ENCODE assay signal across 8 cellular contexts in genomic region chr3:122577409-122578028, GRCh38. TPM values are rescaled to one million over a fixed set of nuclear protein-coding genes. Genes with fewer than 3 reads are reported as not detected.
A peak's percentile ranks its signal among the peaks of the same experiment; 100 is the strongest.
DNase-seq lines count a peak whose midpoint lies in the region; FAIRE-seq and TF ChIP-seq lines count a peak whose summit lies in the region.

Gene PARP15, plus strand, starts transcription at chr3:122577650. Its CDS starts 18 bp downstream, at chr3:122577668.

- no peak within 1 kb of the TSS for H3K27ac ChIP-seq in neural progenitor cell

- H3K36me3 ChIP-seq in endocrine pancreas (ENCODE audit: control insufficient read depth, insufficient read depth, low read length) (no peaks in the 10 kb centered on the region), neural progenitor cell (no peaks in the 10 kb centered on the region), HAP-1 (replicated peaks) (no peaks in the 10 kb centered on the region)

- no peak for TF ChIP-seq CTCF in neural progenitor cell (IDR thresholded peaks at IDR 0.05)

- H3F3A ChIP-seq in neural progenitor cell (ENCODE audit: low read depth), result peaks cover 4% of the 10 kb centered on the region

- H3K9me3 ChIP-seq in endocrine pancreas (ENCODE audit: control insufficient read depth, low read length) (peaks cover 9% of the 10 kb centered on the region), neural progenitor cell (ENCODE audit: low read depth) (peaks cover 13% of the 10 kb centered on the region), HAP-1 (no peaks in the 10 kb centered on the region)

- H3K27ac Mint-ChIP-seq in neural progenitor cell, result no peak within 1 kb of the TSS

- peak within 1 kb of the TSS; percentile 76 for H3K4me2 ChIP-seq in neural progenitor cell

- H3K27me3 Mint-ChIP-seq in neural progenitor cell (ENCODE audit: insufficient read depth, low read depth), result peaks cover 7% of the 10 kb centered on the region

- no peaks in the 10 kb centered on the region for H3K36me3 Mint-ChIP-seq in neural progenitor cell

- peaks cover 28% of the 10 kb centered on the region for H3K4me1 Mint-ChIP-seq in neural progenitor cell

- H3K9ac ChIP-seq in endocrine pancreas (ENCODE audit: control insufficient read depth, insufficient read depth, low read length) (peak within 1 kb of the TSS; percentile 51), neural progenitor cell (no peak within 1 kb of the TSS)

- FAIRE-seq in GM12892 (lab: Jason Lieb, UNC), result peak; percentile 92

- H3K27me3 ChIP-seq in endocrine pancreas (ENCODE audit: control insufficient read depth, insufficient read depth, low read length) (no peaks in the 10 kb centered on the region), neural progenitor cell (peaks cover 30% of the 10 kb centered on the region), HAP-1 (ENCODE audit: low read depth) (no peaks in the 10 kb centered on the region)

- H3K79me2 ChIP-seq in neural progenitor cell (ENCODE audit: low read depth), result no peaks in the 10 kb centered on the region

- peak; percentile 80 for TF ChIP-seq POLR2A in GM12892 (IDR thresholded peaks at IDR 0.05; ENCODE audit: low read depth, low read length)

- no peaks in the 10 kb centered on the region for H4K20me1 ChIP-seq in neural progenitor cell (ENCODE audit: low read depth)

- H3K4me3 ChIP-seq in endocrine pancreas (ENCODE audit: control insufficient read depth, insufficient read depth, low read length) (peak within 1 kb of the TSS; percentile 45), neural progenitor cell (peak within 1 kb of the TSS; percentile 44), HAP-1 (no peak within 1 kb of the TSS)

- peak within 1 kb of the TSS; percentile 93 for H2AFZ ChIP-seq in neural progenitor cell (replicated peaks)

- in situ Hi-C loops in HAP-1 (cut with MboI; ENCODE audit: low sequenced_read_pairs), result no loop called here

- DNase-seq in GM12892 (ENCODE audit: insufficient read length) (no peak), neural progenitor cell (ENCODE audit: low spot score) (peak; percentile 32), HK-2 (ENCODE audit: unreplicated experiment) (no peak), NCI-H526 treated with DMSO at 0.1 percent for 48 hours (lab: John Stamatoyannopoulos, UW) (no peak), putamen (ENCODE audit: low spot score) (no peak), HAP-1 (ENCODE audit: low spot score in 2 of 2) (no peak)
- peak; percentile 50 for DNase-seq in activated CD4-positive, CD25-positive, alpha-beta regulatory T cell treated with anti-CD3 and anti-CD28 coated beads, Interleukin-2, amount 50 U/mL, for 72 hours

- H3K4me1 ChIP-seq in endocrine pancreas (ENCODE audit: control insufficient read depth, insufficient read depth, low read length) (peaks cover 4% of the 10 kb centered on the region), neural progenitor cell (peaks cover 6% of the 10 kb centered on the region), HAP-1 (peaks cover 13% of the 10 kb centered on the region)

- H3K4me3 Mint-ChIP-seq in neural progenitor cell, result no peak within 1 kb of the TSS

- peaks cover 9% of the 10 kb centered on the region for H3K9me3 Mint-ChIP-seq in neural progenitor cell

RNA-seq across cellular contexts. Expression of gene PARP15, which starts in this region (rescaled TPM):
- 36.6 TPM for polyA plus RNA-seq in GM12892 (2012; ENCODE audit: missing spikeins)
- 0.06 TPM in 1 of 2 replicates, not detected in the other for total RNA-seq in neural progenitor cell (ENCODE audit: low replicate concordance)

Comparison
In these comparisons a context has a peak if more than half of its experiments do, and no peak if none do; other contexts are left out.
1. Peak in DNase-seq, H3K4me3 ChIP-seq and H3K4me2 ChIP-seq in neural progenitor cell; RNA of the gene not detected or under 1 TPM.